In the genomic region with DNA sequence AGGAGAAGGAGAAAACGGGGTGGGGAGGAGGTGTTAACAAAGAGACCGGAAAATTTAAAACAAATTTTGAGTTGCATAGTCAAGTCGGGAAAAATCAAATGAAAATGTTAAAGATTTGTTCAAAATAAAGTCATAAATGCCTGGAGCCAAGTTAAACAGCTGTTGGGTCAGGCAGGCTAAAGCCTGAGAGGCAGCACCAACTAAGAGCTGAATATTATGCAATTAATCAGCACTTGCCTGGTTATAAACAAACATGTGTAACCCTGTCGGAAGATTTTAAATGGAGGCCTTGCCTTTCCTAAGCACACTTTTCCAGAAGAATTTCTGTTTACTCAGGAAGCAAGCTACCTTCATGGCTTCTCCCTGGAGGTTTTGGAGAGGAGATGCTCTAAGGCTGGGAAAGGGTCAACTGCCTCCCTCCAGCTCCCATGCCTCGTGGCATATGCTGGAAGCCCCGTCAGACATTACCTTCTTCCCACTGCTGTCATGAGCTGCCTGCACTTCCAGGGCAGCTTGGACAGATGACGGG, we compare ENCODE assay signal across 25 cellular contexts.
"Had no signal": no experiment of that assay in that cellular context is flagged by ENCODE, and none has a peak within 500 bp of the region (broad histone marks: within the 10 kb centered on the region; RNA-seq: fewer than 3 reads in every experiment).

No MANE protein-coding gene starts in this region.

- H3K4me3 ChIP-seq: adrenal gland, breast epithelium, coronary artery, right lobe of liver, smooth muscle cell, thyroid gland had no signal

- H3K36me3 ChIP-seq: adrenal gland, breast epithelium, right lobe of liver, thyroid gland, WERI-Rb-1 had no signal

- H3K4me1 Mint-ChIP-seq: activated T-helper 17 cell treated with anti-CD3 and anti-CD28 coated beads, Interleukin-2, amount 50 U/mL, for 72 hours had no signal

- ATAC-seq: activated CD8-positive, alpha-beta T cell treated with anti-CD3 and anti-CD28 coated beads, Interleukin-2, amount 10 ng/mL, durations not matched to agents 7 days and 5 days; activated T-helper 17 cell treated with anti-CD3 and anti-CD28 coated beads, Interleukin-2, amount 50 U/mL, for 72 hours; SK-N-SH treated with all-trans-retinoic acid at 6 μM for 48 hours had no signal

- H3K4me3 Mint-ChIP-seq: activated CD8-positive, alpha-beta T cell treated with anti-CD3 and anti-CD28 coated beads, Interleukin-2, amount 10 ng/mL, durations not matched to agents 7 days and 5 days; activated naive CD8-positive, alpha-beta T cell; activated T-helper 17 cell treated with anti-CD3 and anti-CD28 coated beads, Interleukin-2, amount 50 U/mL, for 72 hours; mesothelial cell of epicardium; natural killer cell treated with Interleukin-12 subunit alpha and Interleukin-12 subunit beta and Interleukin-15 and Interleukin-18, amount 100 ng/mL, for 72 hours had no signal

- H3K27me3 ChIP-seq: adrenal gland, breast epithelium, right lobe of liver, thyroid gland had no signal

- H3K36me3 Mint-ChIP-seq: activated naive CD8-positive, alpha-beta T cell; mesothelial cell of epicardium had no signal

- H3K27me3 Mint-ChIP-seq: activated naive CD8-positive, alpha-beta T cell; activated T-helper 17 cell treated with anti-CD3 and anti-CD28 coated beads, Interleukin-2, amount 50 U/mL, for 72 hours had no signal

- H3K9me3 ChIP-seq: adrenal gland, breast epithelium, right lobe of liver, thyroid gland had no signal

- H3K27ac Mint-ChIP-seq: activated CD8-positive, alpha-beta T cell treated with anti-CD3 and anti-CD28 coated beads, Interleukin-2, amount 10 ng/mL, durations not matched to agents 7 days and 5 days; activated naive CD8-positive, alpha-beta T cell; activated T-helper 17 cell treated with anti-CD3 and anti-CD28 coated beads, Interleukin-2, amount 50 U/mL, for 72 hours; mesothelial cell of epicardium; natural killer cell treated with Interleukin-12 subunit alpha and Interleukin-12 subunit beta and Interleukin-15 and Interleukin-18, amount 100 ng/mL, for 72 hours had no signal

- DNase-seq: activated CD4-positive, alpha-beta T cell treated with anti-CD3 and anti-CD28 coated beads, Interleukin-2, amount 50 U/mL, for 1 hour; activated CD4-positive, CD25-positive, alpha-beta regulatory T cell treated with anti-CD3 and anti-CD28 coated beads, Interleukin-2, amount 50 U/mL, for 72 hours; activated CD8-positive, alpha-beta T cell treated with anti-CD3 and anti-CD28 coated beads, Interleukin-2, amount 10 ng/mL, durations not matched to agents 7 days and 5 days; activated naive CD4-positive, alpha-beta T cell; adrenal gland; cerebellar nuclear complex; effector CD4-positive, alpha-beta T cell; erythroblast; head of caudate nucleus; right lobe of liver; SIG-M5; stimulated activated CD4-positive, alpha-beta T cell treated with anti-CD3 and anti-CD28 coated beads, Interleukin-15, amount 100 ng/mL, for 24 hours; stimulated activated naive CD4-positive, alpha-beta T cell; T-helper 1 cell; thyroid gland; WERI-Rb-1 had no signal

- H3K27ac ChIP-seq: adrenal gland, coronary artery, parathyroid adenoma, right lobe of liver, thyroid gland, WERI-Rb-1 had no signal

- H3K4me1 ChIP-seq: adrenal gland, breast epithelium, parathyroid adenoma, right lobe of liver, thyroid gland had no signal
